1 cellular context compared by ENCODE assay signal in the genomic region with DNA sequence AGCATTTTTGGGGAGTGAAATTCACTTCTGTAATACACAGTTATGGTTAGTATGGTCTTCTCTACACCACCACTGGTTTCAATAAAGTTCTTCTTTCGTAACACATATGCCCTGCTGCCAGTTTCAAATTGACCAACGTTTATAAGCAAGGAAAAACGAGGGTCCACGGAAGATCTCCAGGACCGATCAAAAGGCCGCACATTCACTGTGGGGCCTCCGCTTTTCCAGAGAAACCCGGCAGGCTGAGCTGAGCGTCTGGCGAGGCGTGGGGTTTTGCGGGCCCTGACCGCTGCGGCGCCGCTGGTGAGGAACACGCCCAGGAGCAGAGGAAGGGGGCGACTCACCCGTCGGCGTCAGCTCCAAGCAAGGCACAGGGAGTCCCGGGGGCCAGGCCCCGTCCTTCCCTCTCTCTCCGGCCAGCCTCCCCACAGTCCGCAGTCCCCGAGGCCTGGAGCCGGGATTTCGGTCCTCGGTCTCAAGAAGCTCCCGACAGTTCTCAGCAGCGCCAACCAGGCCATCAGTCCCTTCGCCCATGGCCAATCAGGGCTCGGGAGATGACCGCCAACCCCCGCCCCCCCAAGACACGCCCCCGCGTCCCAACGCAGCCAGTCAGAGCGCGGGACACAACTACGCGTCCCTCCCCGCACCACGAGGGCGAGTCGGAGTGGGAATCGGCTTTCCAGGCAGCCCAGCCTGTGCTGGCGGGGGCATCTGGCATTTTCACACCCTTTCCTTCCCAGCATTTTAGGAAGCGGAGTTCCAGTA.
TF ChIP-seq lines count a peak whose summit lies in the region.

Gene MTERF2, minus strand, starts transcription at position 522 of the 765 bp plus-strand sequence. CDS start 8,432 bp downstream, outside the sequence.

TF ChIP-seq in H1, 55 proteins besides CTCF, POLR2A, EP300 and RAD21:
- peak; percentile 72 for TF ChIP-seq ASH2L (IDR thresholded peaks at IDR 0.05; ENCODE audit: low read length)
- TF ChIP-seq, protein P1, sequence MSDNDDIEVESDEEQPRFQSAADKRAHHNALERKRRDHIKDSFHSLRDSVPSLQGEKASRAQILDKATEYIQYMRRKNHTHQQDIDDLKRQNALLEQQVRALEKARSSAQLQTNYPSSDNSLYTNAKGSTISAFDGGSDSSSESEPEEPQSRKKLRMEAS (IDR thresholded peaks at IDR 0.05), result peak; percentile 99
- TF ChIP-seq, protein P2, sequence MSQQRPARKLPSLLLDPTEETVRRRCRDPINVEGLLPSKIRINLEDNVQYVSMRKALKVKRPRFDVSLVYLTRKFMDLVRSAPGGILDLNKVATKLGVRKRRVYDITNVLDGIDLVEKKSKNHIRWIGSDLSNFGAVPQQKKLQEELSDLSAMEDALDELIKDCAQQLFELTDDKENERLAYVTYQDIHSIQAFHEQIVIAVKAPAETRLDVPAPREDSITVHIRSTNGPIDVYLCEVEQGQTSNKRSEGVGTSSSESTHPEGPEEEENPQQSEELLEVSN (IDR thresholded peaks at IDR 0.05), result peak; percentile 99
- peak; percentile 77 for TF ChIP-seq PHF8 (conservative IDR thresholded peaks at IDR 0.05; ENCODE audit: low read depth, low read length)
- peak; percentile 55; the same call in 1 of the 2 replicates for TF ChIP-seq TBP (IDR thresholded peaks at IDR 0.05; ENCODE audit: low read depth, low read length)
- peak; percentile 61; the same call in 1 of the 2 replicates for TF ChIP-seq CREB1 (IDR thresholded peaks at IDR 0.05)
- peak; percentile 36; the same call in 1 of the 2 replicates for TF ChIP-seq RBBP5 (IDR thresholded peaks at IDR 0.05; ENCODE audit: borderline replicate concordance, low read depth, low read length)
- no peak for TF ChIP-seq NANOG (IDR thresholded peaks at IDR 0.05; ENCODE audit: insufficient read depth, low read depth, low read length, poor library complexity, severe bottlenecking)
- TF ChIP-seq CBX5 (IDR thresholded peaks at IDR 0.05; ENCODE audit: low read depth, low read length), result no peak
- TF ChIP-seq CBX8 (IDR thresholded peaks at IDR 0.05; ENCODE audit: borderline replicate concordance, low read depth, low read length), result no peak
- TF ChIP-seq TAF7 (optimal IDR thresholded peaks at IDR 0.05; ENCODE audit: borderline replicate concordance, low read depth, low read length), result no peak
- TF ChIP-seq, protein P3, sequence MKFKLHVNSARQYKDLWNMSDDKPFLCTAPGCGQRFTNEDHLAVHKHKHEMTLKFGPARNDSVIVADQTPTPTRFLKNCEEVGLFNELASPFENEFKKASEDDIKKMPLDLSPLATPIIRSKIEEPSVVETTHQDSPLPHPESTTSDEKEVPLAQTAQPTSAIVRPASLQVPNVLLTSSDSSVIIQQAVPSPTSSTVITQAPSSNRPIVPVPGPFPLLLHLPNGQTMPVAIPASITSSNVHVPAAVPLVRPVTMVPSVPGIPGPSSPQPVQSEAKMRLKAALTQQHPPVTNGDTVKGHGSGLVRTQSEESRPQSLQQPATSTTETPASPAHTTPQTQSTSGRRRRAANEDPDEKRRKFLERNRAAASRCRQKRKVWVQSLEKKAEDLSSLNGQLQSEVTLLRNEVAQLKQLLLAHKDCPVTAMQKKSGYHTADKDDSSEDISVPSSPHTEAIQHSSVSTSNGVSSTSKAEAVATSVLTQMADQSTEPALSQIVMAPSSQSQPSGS (IDR thresholded peaks at IDR 0.05; ENCODE audit: low read length), result no peak
- TF ChIP-seq POLR2AphosphoS5 (IDR thresholded peaks at IDR 0.05; ENCODE audit: low read depth, low read length), result peak; percentile 65
- peak; percentile 71; the same call in 1 of the 2 replicates for TF ChIP-seq EGR1 (IDR thresholded peaks at IDR 0.05; ENCODE audit: borderline replicate concordance, low read depth, low read length)
- no peak for TF ChIP-seq CTBP2 (IDR thresholded peaks at IDR 0.05; ENCODE audit: borderline replicate concordance, insufficient read depth, insufficient read length, low read length)
- TF ChIP-seq TAF1 (IDR thresholded peaks at IDR 0.05; ENCODE audit: low read depth, low read length), result peak; percentile 62; the same call in 1 of the 2 replicates
- no peak for TF ChIP-seq GABPA (IDR thresholded peaks at IDR 0.05; ENCODE audit: borderline replicate concordance, insufficient read depth, low read length)
- TF ChIP-seq KDM4A (IDR thresholded peaks at IDR 0.05; ENCODE audit: low read depth, low read length, severe bottlenecking), result peak; percentile 66
- TF ChIP-seq CHD2 (IDR thresholded peaks at IDR 0.05; ENCODE audit: low read length), result peak; percentile 31; the same call in 1 of the 2 replicates
- TF ChIP-seq SUZ12 (IDR thresholded peaks at IDR 0.05; ENCODE audit: low read length), result no peak
- TF ChIP-seq, protein P4, sequence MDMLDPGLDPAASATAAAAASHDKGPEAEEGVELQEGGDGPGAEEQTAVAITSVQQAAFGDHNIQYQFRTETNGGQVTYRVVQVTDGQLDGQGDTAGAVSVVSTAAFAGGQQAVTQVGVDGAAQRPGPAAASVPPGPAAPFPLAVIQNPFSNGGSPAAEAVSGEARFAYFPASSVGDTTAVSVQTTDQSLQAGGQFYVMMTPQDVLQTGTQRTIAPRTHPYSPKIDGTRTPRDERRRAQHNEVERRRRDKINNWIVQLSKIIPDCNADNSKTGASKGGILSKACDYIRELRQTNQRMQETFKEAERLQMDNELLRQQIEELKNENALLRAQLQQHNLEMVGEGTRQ (IDR thresholded peaks at IDR 0.05; ENCODE audit: low read length), result 0 out of 2 replicates have a peak, but pooled peaks have one; percentile 29
- TF ChIP-seq, protein P5, sequence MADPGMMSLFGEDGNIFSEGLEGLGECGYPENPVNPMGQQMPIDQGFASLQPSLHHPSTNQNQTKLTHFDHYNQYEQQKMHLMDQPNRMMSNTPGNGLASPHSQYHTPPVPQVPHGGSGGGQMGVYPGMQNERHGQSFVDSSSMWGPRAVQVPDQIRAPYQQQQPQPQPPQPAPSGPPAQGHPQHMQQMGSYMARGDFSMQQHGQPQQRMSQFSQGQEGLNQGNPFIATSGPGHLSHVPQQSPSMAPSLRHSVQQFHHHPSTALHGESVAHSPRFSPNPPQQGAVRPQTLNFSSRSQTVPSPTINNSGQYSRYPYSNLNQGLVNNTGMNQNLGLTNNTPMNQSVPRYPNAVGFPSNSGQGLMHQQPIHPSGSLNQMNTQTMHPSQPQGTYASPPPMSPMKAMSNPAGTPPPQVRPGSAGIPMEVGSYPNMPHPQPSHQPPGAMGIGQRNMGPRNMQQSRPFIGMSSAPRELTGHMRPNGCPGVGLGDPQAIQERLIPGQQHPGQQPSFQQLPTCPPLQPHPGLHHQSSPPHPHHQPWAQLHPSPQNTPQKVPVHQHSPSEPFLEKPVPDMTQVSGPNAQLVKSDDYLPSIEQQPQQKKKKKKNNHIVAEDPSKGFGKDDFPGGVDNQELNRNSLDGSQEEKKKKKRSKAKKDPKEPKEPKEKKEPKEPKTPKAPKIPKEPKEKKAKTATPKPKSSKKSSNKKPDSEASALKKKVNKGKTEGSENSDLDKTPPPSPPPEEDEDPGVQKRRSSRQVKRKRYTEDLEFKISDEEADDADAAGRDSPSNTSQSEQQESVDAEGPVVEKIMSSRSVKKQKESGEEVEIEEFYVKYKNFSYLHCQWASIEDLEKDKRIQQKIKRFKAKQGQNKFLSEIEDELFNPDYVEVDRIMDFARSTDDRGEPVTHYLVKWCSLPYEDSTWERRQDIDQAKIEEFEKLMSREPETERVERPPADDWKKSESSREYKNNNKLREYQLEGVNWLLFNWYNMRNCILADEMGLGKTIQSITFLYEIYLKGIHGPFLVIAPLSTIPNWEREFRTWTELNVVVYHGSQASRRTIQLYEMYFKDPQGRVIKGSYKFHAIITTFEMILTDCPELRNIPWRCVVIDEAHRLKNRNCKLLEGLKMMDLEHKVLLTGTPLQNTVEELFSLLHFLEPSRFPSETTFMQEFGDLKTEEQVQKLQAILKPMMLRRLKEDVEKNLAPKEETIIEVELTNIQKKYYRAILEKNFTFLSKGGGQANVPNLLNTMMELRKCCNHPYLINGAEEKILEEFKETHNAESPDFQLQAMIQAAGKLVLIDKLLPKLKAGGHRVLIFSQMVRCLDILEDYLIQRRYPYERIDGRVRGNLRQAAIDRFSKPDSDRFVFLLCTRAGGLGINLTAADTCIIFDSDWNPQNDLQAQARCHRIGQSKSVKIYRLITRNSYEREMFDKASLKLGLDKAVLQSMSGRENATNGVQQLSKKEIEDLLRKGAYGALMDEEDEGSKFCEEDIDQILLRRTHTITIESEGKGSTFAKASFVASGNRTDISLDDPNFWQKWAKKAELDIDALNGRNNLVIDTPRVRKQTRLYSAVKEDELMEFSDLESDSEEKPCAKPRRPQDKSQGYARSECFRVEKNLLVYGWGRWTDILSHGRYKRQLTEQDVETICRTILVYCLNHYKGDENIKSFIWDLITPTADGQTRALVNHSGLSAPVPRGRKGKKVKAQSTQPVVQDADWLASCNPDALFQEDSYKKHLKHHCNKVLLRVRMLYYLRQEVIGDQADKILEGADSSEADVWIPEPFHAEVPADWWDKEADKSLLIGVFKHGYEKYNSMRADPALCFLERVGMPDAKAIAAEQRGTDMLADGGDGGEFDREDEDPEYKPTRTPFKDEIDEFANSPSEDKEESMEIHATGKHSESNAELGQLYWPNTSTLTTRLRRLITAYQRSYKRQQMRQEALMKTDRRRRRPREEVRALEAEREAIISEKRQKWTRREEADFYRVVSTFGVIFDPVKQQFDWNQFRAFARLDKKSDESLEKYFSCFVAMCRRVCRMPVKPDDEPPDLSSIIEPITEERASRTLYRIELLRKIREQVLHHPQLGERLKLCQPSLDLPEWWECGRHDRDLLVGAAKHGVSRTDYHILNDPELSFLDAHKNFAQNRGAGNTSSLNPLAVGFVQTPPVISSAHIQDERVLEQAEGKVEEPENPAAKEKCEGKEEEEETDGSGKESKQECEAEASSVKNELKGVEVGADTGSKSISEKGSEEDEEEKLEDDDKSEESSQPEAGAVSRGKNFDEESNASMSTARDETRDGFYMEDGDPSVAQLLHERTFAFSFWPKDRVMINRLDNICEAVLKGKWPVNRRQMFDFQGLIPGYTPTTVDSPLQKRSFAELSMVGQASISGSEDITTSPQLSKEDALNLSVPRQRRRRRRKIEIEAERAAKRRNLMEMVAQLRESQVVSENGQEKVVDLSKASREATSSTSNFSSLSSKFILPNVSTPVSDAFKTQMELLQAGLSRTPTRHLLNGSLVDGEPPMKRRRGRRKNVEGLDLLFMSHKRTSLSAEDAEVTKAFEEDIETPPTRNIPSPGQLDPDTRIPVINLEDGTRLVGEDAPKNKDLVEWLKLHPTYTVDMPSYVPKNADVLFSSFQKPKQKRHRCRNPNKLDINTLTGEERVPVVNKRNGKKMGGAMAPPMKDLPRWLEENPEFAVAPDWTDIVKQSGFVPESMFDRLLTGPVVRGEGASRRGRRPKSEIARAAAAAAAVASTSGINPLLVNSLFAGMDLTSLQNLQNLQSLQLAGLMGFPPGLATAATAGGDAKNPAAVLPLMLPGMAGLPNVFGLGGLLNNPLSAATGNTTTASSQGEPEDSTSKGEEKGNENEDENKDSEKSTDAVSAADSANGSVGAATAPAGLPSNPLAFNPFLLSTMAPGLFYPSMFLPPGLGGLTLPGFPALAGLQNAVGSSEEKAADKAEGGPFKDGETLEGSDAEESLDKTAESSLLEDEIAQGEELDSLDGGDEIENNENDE (IDR thresholded peaks at IDR 0.05; ENCODE audit: insufficient replicate concordance, low read length), result no peak
- TF ChIP-seq BRCA1 (IDR thresholded peaks at IDR 0.05; ENCODE audit: low read depth, low read length), result no peak
- peak; percentile 65; the same call in 1 of the 2 replicates for TF ChIP-seq SP1 (IDR thresholded peaks at IDR 0.05; ENCODE audit: low read depth, low read length)
- TF ChIP-seq SIN3A (conservative IDR thresholded peaks at IDR 0.05 in 1 of 2, IDR thresholded peaks at IDR 0.05 in 1 of 2; ENCODE audit: low read depth in 1 of 2, low read length in 2 of 2), result 0 out of 4 replicates have a peak, but pooled peaks of 1 of the 2 experiments have one; percentile 9
- TF ChIP-seq RNF2 (IDR thresholded peaks at IDR 0.05; ENCODE audit: borderline replicate concordance, low read depth, low read length, missing control alignments, poor library complexity, severe bottlenecking), result no peak
- TF ChIP-seq BCL11A (IDR thresholded peaks at IDR 0.05; ENCODE audit: low read depth in 2 of 2, low read length in 2 of 2), result no peak
- TF ChIP-seq CEBPB (IDR thresholded peaks at IDR 0.05; ENCODE audit: low read depth, low read length), result 0 out of 2 replicates have a peak, but pooled peaks have one; percentile 0
